Comparison of ENCODE assay signal across 24 cellular contexts in the genomic region with DNA sequence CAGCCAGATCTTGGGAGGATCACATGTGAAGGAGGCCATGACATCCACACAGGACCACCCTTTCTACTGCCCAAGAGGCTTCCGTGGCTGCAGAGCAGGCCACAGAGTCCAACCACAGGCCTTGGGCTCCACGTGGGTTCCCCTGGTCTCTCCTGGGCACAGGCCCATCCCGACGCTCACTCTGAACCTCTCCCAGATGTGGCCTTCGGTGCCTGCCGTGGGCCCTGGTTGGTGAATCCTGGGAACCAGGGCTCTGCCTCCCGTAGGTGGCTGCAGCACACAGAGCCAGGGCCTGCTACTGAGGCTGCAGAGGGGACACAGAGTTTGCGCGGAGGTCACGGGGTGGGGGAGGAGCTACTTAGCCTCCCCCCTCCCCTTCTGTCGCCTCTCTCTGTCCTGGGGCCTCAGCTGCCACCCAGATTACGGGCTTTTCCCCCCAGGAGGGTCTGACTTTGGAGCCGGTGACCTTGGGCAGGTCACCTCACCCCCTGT.
"Had no signal": no experiment of that assay in that cellular context is flagged by ENCODE, and none has a peak within 500 bp of the region (broad histone marks: within the 10 kb centered on the region; RNA-seq: fewer than 3 reads in every experiment).

No MANE protein-coding gene starts in this region.

- H3K36me3 Mint-ChIP-seq: activated CD8-positive, alpha-beta memory T cell treated with anti-CD3 and anti-CD28 coated beads, Interleukin-2, amount 10 ng/mL, durations not matched to agents 7 days and 5 days; activated naive CD4-positive, alpha-beta T cell treated with anti-CD3 and anti-CD28 coated beads, Interleukin-2, amount 50 U/mL, for 24 hours had no signal

- FAIRE-seq: bronchial epithelial cell, RCC 7860 had no signal

- H3K4me1 Mint-ChIP-seq: activated B cell treated with CpG ODN at 0.5 μM for 24 hours; activated CD8-positive, alpha-beta memory T cell treated with anti-CD3 and anti-CD28 coated beads, Interleukin-2, amount 10 ng/mL, durations not matched to agents 7 days and 5 days had no signal

- ATAC-seq: activated CD8-positive, alpha-beta memory T cell treated with anti-CD3 and anti-CD28 coated beads, Interleukin-2, amount 10 ng/mL, durations not matched to agents 7 days and 5 days; PC-3 had no signal

- H3K27ac Mint-ChIP-seq: activated B cell treated with CpG ODN at 0.5 μM for 24 hours; activated CD4-positive, alpha-beta T cell treated with anti-CD3 and anti-CD28 coated beads, Interleukin-2, amount 10 ng/mL, durations not matched to agents 24 days and 14 days; activated CD8-positive, alpha-beta memory T cell treated with anti-CD3 and anti-CD28 coated beads, Interleukin-2, amount 10 ng/mL, durations not matched to agents 7 days and 5 days; activated T-cell treated with anti-CD3 and anti-CD28 coated beads, Interleukin-2, amount 50 U/mL, for 24 hours; activated T-helper 1 cell treated with anti-CD3 and anti-CD28 coated beads, Interleukin-12 subunit alpha, Interleukin-12 subunit beta, Interleukin-2, Interleukin-4 antibody, amounts not matched to agents 30 ng/mL and 10 ng/mL and 1 ng/mL, durations not matched to agents 14 hours and 24 hours and 36 hours; T-helper 1 cell treated with Interleukin-12 subunit alpha and Interleukin-12 subunit beta and Interleukin-4 antibody, amounts not matched to agents 30 μg/mL and 1 μg/mL, for 36 hours had no signal

- H3K4me3 Mint-ChIP-seq: activated B cell treated with CpG ODN at 0.5 μM for 24 hours; activated CD4-positive, alpha-beta T cell treated with anti-CD3 and anti-CD28 coated beads, Interleukin-2, amount 10 ng/mL, durations not matched to agents 24 days and 14 days; activated CD8-positive, alpha-beta memory T cell treated with anti-CD3 and anti-CD28 coated beads, Interleukin-2, amount 10 ng/mL, durations not matched to agents 7 days and 5 days; activated naive CD4-positive, alpha-beta T cell treated with anti-CD3 and anti-CD28 coated beads, Interleukin-2, amount 50 U/mL, for 24 hours; activated T-cell treated with anti-CD3 and anti-CD28 coated beads, Interleukin-2, amount 50 U/mL, for 24 hours; activated T-helper 1 cell treated with anti-CD3 and anti-CD28 coated beads, Interleukin-12 subunit alpha, Interleukin-12 subunit beta, Interleukin-2, Interleukin-4 antibody, amounts not matched to agents 30 ng/mL and 10 ng/mL and 1 ng/mL, durations not matched to agents 14 hours and 24 hours and 36 hours; T-helper 1 cell treated with Interleukin-12 subunit alpha and Interleukin-12 subunit beta and Interleukin-4 antibody, amounts not matched to agents 30 μg/mL and 1 μg/mL, for 36 hours had no signal

- H3K9me3 Mint-ChIP-seq: activated B cell treated with CpG ODN at 0.5 μM for 24 hours; activated CD4-positive, alpha-beta T cell treated with anti-CD3 and anti-CD28 coated beads, Interleukin-2, amount 10 ng/mL, durations not matched to agents 24 days and 14 days; activated naive CD4-positive, alpha-beta T cell treated with anti-CD3 and anti-CD28 coated beads, Interleukin-2, amount 50 U/mL, for 24 hours; activated T-cell treated with anti-CD3 and anti-CD28 coated beads, Interleukin-2, amount 50 U/mL, for 24 hours; activated T-helper 1 cell treated with anti-CD3 and anti-CD28 coated beads, Interleukin-12 subunit alpha, Interleukin-12 subunit beta, Interleukin-2, Interleukin-4 antibody, amounts not matched to agents 30 ng/mL and 10 ng/mL and 1 ng/mL, durations not matched to agents 14 hours and 24 hours and 36 hours; T-helper 1 cell treated with Interleukin-12 subunit alpha and Interleukin-12 subunit beta and Interleukin-4 antibody, amounts not matched to agents 30 μg/mL and 1 μg/mL, for 36 hours had no signal

- H3K27me3 Mint-ChIP-seq: activated B cell treated with CpG ODN at 0.5 μM for 24 hours; activated CD4-positive, alpha-beta T cell treated with anti-CD3 and anti-CD28 coated beads, Interleukin-2, amount 10 ng/mL, durations not matched to agents 24 days and 14 days; activated CD8-positive, alpha-beta memory T cell treated with anti-CD3 and anti-CD28 coated beads, Interleukin-2, amount 10 ng/mL, durations not matched to agents 7 days and 5 days; activated naive CD4-positive, alpha-beta T cell treated with anti-CD3 and anti-CD28 coated beads, Interleukin-2, amount 50 U/mL, for 24 hours; activated T-cell treated with anti-CD3 and anti-CD28 coated beads, Interleukin-2, amount 50 U/mL, for 24 hours had no signal

- DNase-seq: activated B cell treated with CpG ODN at 0.5 μM for 24 hours; activated CD4-positive, alpha-beta T cell treated with anti-CD3 and anti-CD28 coated beads for 1 hour; activated CD4-positive, alpha-beta T cell treated with anti-CD3 and anti-CD28 coated beads, Interleukin-2, amount 10 ng/mL, durations not matched to agents 24 days and 14 days; activated CD4-positive, alpha-beta T cell treated with anti-CD3 and anti-CD28 coated beads, Interleukin-2, amount 50 U/mL, for 48 hours; activated CD8-positive, alpha-beta memory T cell treated with anti-CD3 and anti-CD28 coated beads, Interleukin-2, amount 10 ng/mL, durations not matched to agents 7 days and 5 days; activated effector memory CD4-positive, alpha-beta T cell treated with Interleukin-2 at 50 U/mL for 16 hours; activated naive CD4-positive, alpha-beta T cell; activated T-cell treated with anti-CD3 and anti-CD28 coated beads, Interleukin-2, amount 50 U/mL, for 24 hours; aorta; Kasumi-1; KBM-7; NCI-H1105 treated with DMSO at 0.1 percent for 48 hours; NCI-H1436 treated with DMSO at 0.1 percent for 48 hours; NCI-H187 treated with DMSO at 0.1 percent for 48 hours; NCI-H2081 treated with DMSO at 0.1 percent for 48 hours; NCI-H446; NCI-H524; PC-3; SHP77 treated with DMSO at 0.1 percent for 48 hours had no signal
